10 cellular contexts compared by ENCODE assay signal in the genomic region with DNA sequence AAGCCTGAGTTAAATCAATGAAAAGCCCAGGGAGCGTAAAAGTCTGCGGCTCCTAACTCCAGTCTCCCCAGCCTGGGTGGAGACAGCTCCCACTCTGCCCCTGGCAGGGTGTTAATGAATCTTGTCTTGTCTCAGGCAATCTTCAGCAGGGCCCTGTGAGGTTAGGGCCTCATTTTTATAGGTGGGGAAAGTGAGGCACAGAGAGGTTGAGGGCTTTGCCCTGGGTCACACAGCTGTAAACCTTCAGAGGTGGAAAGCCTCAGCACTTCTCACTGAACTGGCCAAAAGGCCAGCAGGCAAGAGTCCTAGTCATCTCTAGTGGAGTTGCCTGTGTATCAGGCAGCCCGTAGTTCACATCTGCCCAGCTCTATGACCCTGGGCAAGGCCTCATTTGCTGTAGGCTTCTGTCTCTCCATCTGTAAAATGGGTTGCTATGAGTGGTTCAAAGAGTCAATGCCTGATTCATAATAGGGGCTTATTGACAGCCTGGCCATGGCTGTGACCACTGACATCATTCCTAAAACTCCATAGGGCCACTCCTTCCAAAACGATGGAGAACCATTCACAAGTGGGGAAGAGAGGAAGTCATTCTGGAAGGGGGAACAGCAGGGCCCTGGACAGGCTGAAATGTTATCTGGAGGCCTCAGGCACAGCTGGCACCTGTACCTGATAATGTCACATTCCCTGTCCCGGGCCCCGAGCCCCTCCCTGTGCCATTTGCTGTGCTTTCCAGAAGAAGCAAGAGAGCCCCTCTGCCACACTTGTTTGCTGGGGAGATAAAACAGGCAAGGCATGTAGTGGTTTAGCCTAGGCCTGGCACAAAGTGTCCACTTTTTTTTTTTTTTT. TPM values are rescaled to one million over a fixed set of nuclear protein-coding genes. Genes with fewer than 3 reads are reported as not detected.
DNase-seq lines count a peak whose midpoint lies in the region; ATAC-seq, FAIRE-seq and TF ChIP-seq lines count a peak whose summit lies in the region.
"Had no signal": no experiment of that assay in that cellular context is flagged by ENCODE, and none has a peak within 500 bp of the region (broad histone marks: within the 10 kb centered on the region; RNA-seq: fewer than 3 reads in every experiment).

No MANE protein-coding gene starts in this region.

- H2BK12ac ChIP-seq in mesenchymal stem cell (ENCODE audit: low read length in 2 of 2): peak overlapping the region in 1 of 2 experiments; percentile 15

- SMC1A ChIA-PET in GM12878 (lab: Charles Lee; ENCODE audit: uncharacterized antibody, unreplicated experiment): no interaction called here

- TF ChIP-seq RAD21 in GM12878 (IDR thresholded peaks at IDR 0.05; ENCODE audit: insufficient read depth, low read depth, low read length): no peak

- H3K79me2 ChIP-seq in GM12878 (ENCODE audit: control insufficient read depth, insufficient read depth, low read length): peaks cover 40% of the 10 kb centered on the region

- POLR2A ChIA-PET in activated CD4-positive, alpha-beta T cell treated with anti-CD3 and anti-CD28 coated beads, Interleukin-2, amount 10 ng/mL, durations not matched to agents 7 days and 5 days (lab: Charles Lee): no interaction called here
- POLR2A ChIA-PET in GM12878 (lab: Charles Lee): interaction anchor here (0.6 kb wide), 1 partner anchor 205 kb away, joined by 14 read pairs; no protein-coding TSS in a partner anchor

- peak overlapping the region in 1 of 2 experiments; percentile 18 for H3K18ac ChIP-seq in mesenchymal stem cell (ENCODE audit: low read depth in 1 of 2, low read length in 2 of 2)

- peak overlapping the region; percentile 75 for H3K4me3 Mint-ChIP-seq in activated CD4-positive, alpha-beta T cell treated with anti-CD3 and anti-CD28 coated beads, Interleukin-2, amount 10 ng/mL, durations not matched to agents 7 days and 5 days

- H3K9me3 ChIP-seq in GM12878 (replicated peaks; ENCODE audit: control insufficient read depth, insufficient read depth, low read length) (no peaks in the 10 kb centered on the region), mesenchymal stem cell (ENCODE audit: control insufficient read depth, low read length) (no peaks in the 10 kb centered on the region), thoracic aorta (no peaks in the 10 kb centered on the region)

- H3K36me3 ChIP-seq in GM12878 (ENCODE audit: control insufficient read depth in 2 of 2, insufficient read depth in 2 of 2, low read length in 1 of 2): no peaks in the 10 kb centered on the region; a peak in 1 of 4 replicates
- H3K36me3 ChIP-seq in mesenchymal stem cell (ENCODE audit: control insufficient read depth in 1 of 2, insufficient read depth in 2 of 2, low read depth in 1 of 2, low read length in 2 of 2): peaks cover 15 to 18% of the 10 kb centered on the region in 2 experiments
- peaks cover 5% of the 10 kb centered on the region for H3K36me3 ChIP-seq in thoracic aorta

- TF ChIP-seq CTCF in GM12878 (IDR thresholded peaks at IDR 0.05 in 2 of 3, conservative IDR thresholded peaks at IDR 0.05 in 1 of 3; ENCODE audit: control insufficient read depth in 2 of 3, extremely low read depth in 1 of 3, insufficient read depth in 1 of 3, low read depth in 3 of 3, low read length in 3 of 3) (no peak), thoracic aorta (IDR thresholded peaks at IDR 0.05) (no peak), lower leg skin (IDR thresholded peaks at IDR 0.05) (no peak)

- H2AFZ ChIP-seq in GM12878 (ENCODE audit: control insufficient read depth, low read depth, low read length) (no peak overlapping the region), mesenchymal stem cell (ENCODE audit: low read depth, low read length) (no peak overlapping the region)

- H2BK120ac ChIP-seq in mesenchymal stem cell (ENCODE audit: low read depth, low read length): no peak overlapping the region

- peak overlapping the region; percentile 26 for H2BK5ac ChIP-seq in mesenchymal stem cell (ENCODE audit: low read depth, low read length, poor library complexity, severe bottlenecking)

- H3K27me3 ChIP-seq in GM12878 (replicated peaks in 1 of 2; ENCODE audit: control insufficient read depth in 2 of 2, insufficient read depth in 2 of 2, low read length in 1 of 2) (no peaks in the 10 kb centered on the region), mesenchymal stem cell (ENCODE audit: control insufficient read depth in 1 of 2, insufficient read depth in 1 of 2, low read length in 2 of 2) (no peaks in the 10 kb centered on the region), thoracic aorta (replicated peaks; ENCODE audit: insufficient read depth) (no peaks in the 10 kb centered on the region)

- H3K4me1 ChIP-seq in GM12878 (ENCODE audit: control insufficient read depth, insufficient read depth, low read length) (peaks cover 45% of the 10 kb centered on the region), mesenchymal stem cell (ENCODE audit: control insufficient read depth, insufficient read depth, low read depth, low read length) (peaks cover 20% of the 10 kb centered on the region), thoracic aorta (ENCODE audit: control insufficient read depth in 1 of 2, low read depth in 2 of 2) (peaks cover 36 to 71% of the 10 kb centered on the region in 2 donors)

- no peak for TF ChIP-seq POLR2A in GM12878 (IDR thresholded peaks at IDR 0.05; ENCODE audit: low read depth, low read length)
- TF ChIP-seq POLR2A in lower leg skin (IDR thresholded peaks at IDR 0.05): no peak

- TSS peak; percentile 47 for BruUV-seq in GM12878 (replicated peaks; lab: Mats Ljungman, UMichigan)

- RAD21 ChIA-PET in GM12878 (lab: Charles Lee; ENCODE audit: unreplicated experiment): interaction anchor here (0.7 kb wide), 1 partner anchor 159 kb away, joined by 3 read pairs; no protein-coding TSS in a partner anchor

- peak overlapping the region; percentile 92 for H3K27ac Mint-ChIP-seq in activated CD4-positive, alpha-beta T cell treated with anti-CD3 and anti-CD28 coated beads, Interleukin-2, amount 10 ng/mL, durations not matched to agents 7 days and 5 days

- no peaks in the 10 kb centered on the region for H3K27me3 Mint-ChIP-seq in activated CD4-positive, alpha-beta T cell treated with anti-CD3 and anti-CD28 coated beads, Interleukin-2, amount 10 ng/mL, durations not matched to agents 7 days and 5 days

- no peak for ATAC-seq in GM12878
- ATAC-seq in thoracic aorta (ENCODE audit: insufficient number of reproducible peaks, low FRiP score, low read depth): no peak
- no peak for ATAC-seq in HG02571 (IDR thresholded peaks at IDR 0.05; ENCODE audit: unreplicated experiment)

- H3K4ac ChIP-seq in mesenchymal stem cell (ENCODE audit: low read depth in 1 of 2, low read length in 2 of 2): peak overlapping the region in 1 of 2 experiments; percentile 13

- peak overlapping the region; percentile 86 for H3K4me2 ChIP-seq in GM12878 (ENCODE audit: control insufficient read depth, insufficient read depth)
- H3K4me2 ChIP-seq in mesenchymal stem cell (ENCODE audit: low read length, poor library complexity, severe bottlenecking): peak overlapping the region; percentile 97

- TF ChIP-seq EP300 in GM12878 (IDR thresholded peaks at IDR 0.05; ENCODE audit: borderline replicate concordance in 1 of 2, control insufficient read depth in 1 of 2, low read depth in 2 of 2, low read length in 2 of 2): no peak

- H3K79me1 ChIP-seq in mesenchymal stem cell (replicated peaks; ENCODE audit: low read length, poor library complexity, severe bottlenecking): peaks cover 2% of the 10 kb centered on the region

- no peak overlapping the region for H3K14ac ChIP-seq in mesenchymal stem cell (ENCODE audit: low read length in 2 of 2)

- no peaks in the 10 kb centered on the region for H3K9me3 Mint-ChIP-seq in activated CD4-positive, alpha-beta T cell treated with anti-CD3 and anti-CD28 coated beads, Interleukin-2, amount 10 ng/mL, durations not matched to agents 7 days and 5 days

- CTCF ChIA-PET in activated CD4-positive, alpha-beta T cell treated with anti-CD3 and anti-CD28 coated beads, Interleukin-2, amount 10 ng/mL, durations not matched to agents 7 days and 5 days (lab: Charles Lee): interaction anchor here (0.6 to 1.0 kb wide), 2 partner anchors 164 to 291 kb away, joined by 3 read pairs; no protein-coding TSS in a partner anchor
- CTCF ChIA-PET in GM12878 (lab: Yijun Ruan, JAX): interaction anchor here (0.5 to 3.7 kb wide), 2 partner anchors 12 to 1487 kb away, joined by 3 to 18 read pairs; no protein-coding TSS in a partner anchor

- no peak overlapping the region for H2BK15ac ChIP-seq in mesenchymal stem cell (ENCODE audit: low read depth, poor library complexity, severe bottlenecking)

- H2AK5ac ChIP-seq in mesenchymal stem cell (ENCODE audit: low read length, severe bottlenecking): peak overlapping the region; percentile 60

- H4K91ac ChIP-seq in mesenchymal stem cell (ENCODE audit: low read length): no peak overlapping the region

- in situ Hi-C loops in GM12878 (cut with MboI): no loop called here

- WGBS in GM12878 (ENCODE audit: insufficient coverage, insufficient replicate concordance, low lambda C conversion rate, missing lambda C conversion rate): 63% methylated on average over 6 of the region's 6 CpGs
- 78% methylated on average over 6 of the region's 6 CpGs for WGBS in mesenchymal stem cell
- WGBS in lower leg skin, 2 donors: 48% methylated on average over 6 of the region's 6 CpGs

- FAIRE-seq in GM12878 (lab: Jason Lieb, UNC): no peak

- peaks cover 43% of the 10 kb centered on the region for H3K4me1 Mint-ChIP-seq in activated CD4-positive, alpha-beta T cell treated with anti-CD3 and anti-CD28 coated beads, Interleukin-2, amount 10 ng/mL, durations not matched to agents 7 days and 5 days

- peaks cover 6% of the 10 kb centered on the region for H3K36me3 Mint-ChIP-seq in activated CD4-positive, alpha-beta T cell treated with anti-CD3 and anti-CD28 coated beads, Interleukin-2, amount 10 ng/mL, durations not matched to agents 7 days and 5 days (ENCODE audit: low read depth)

- peak overlapping the region; percentile 45 for H3K9ac ChIP-seq in GM12878 (ENCODE audit: control insufficient read depth, insufficient read depth, low read length)
- H3K9ac ChIP-seq in mesenchymal stem cell (ENCODE audit: low read length): peak overlapping the region; percentile 88

- peak overlapping the region; percentile 30; the same call in 1 of the 2 replicates for H3K27ac ChIP-seq in GM12878 (ENCODE audit: control insufficient read depth, insufficient read depth)
- no peak overlapping the region for H3K27ac ChIP-seq in mesenchymal stem cell (ENCODE audit: low read length, poor library complexity, severe bottlenecking)
- H3K27ac ChIP-seq in thoracic aorta: peak overlapping the region; percentile 64 to 97
- H3K27ac ChIP-seq: epithelial cell of prostate had no signal

- H4K20me1 ChIP-seq in GM12878 (ENCODE audit: control insufficient read depth, insufficient read depth): no peaks in the 10 kb centered on the region

- H4K8ac ChIP-seq in mesenchymal stem cell (ENCODE audit: low read length): no peak overlapping the region

- intact Hi-C loops in GM12878 (cut with micrococcal nuclease; ENCODE audit: unreplicated experiment) (no loop called here), lower leg skin (cut with DNase I; ENCODE audit: low total_unique reads) (no loop called here)

- H3K4me3 ChIP-seq in GM12878: peak overlapping the region; percentile 61
- peak overlapping the region in 1 of 2 experiments; percentile 76 for H3K4me3 ChIP-seq in mesenchymal stem cell (ENCODE audit: insufficient read depth in 1 of 2, low read depth in 1 of 2, low read length in 2 of 2)
- peak overlapping the region; percentile 97 for H3K4me3 ChIP-seq in thoracic aorta
- no peak overlapping the region for H3K4me3 ChIP-seq in lower leg skin (ENCODE audit: low read depth, poor library complexity, severe bottlenecking)

- no peak overlapping the region for H3K23ac ChIP-seq in mesenchymal stem cell (ENCODE audit: low read length in 2 of 2)

- DNase-seq in activated CD4-positive, alpha-beta T cell treated with anti-CD3 and anti-CD28 coated beads, Interleukin-2, amount 10 ng/mL, durations not matched to agents 7 days and 5 days: no peak
- no peak for DNase-seq in activated CD4-positive, alpha-beta T cell treated with anti-CD3 and anti-CD28 coated beads, Interleukin-2, amount 50 U/mL, for 48 hours
- DNase-seq in GM12878 (ENCODE audit: low read depth, low spot score) (no peak), mesenchymal stem cell (no peak), thoracic aorta (ENCODE audit: low spot score) (no peak), lower leg skin (ENCODE audit: low spot score in 2 of 2) (no peak), amniotic stem cell (lab: John Stamatoyannopoulos, UW) (no peak)

RNA-seq across cellular contexts. Expression of a gene that starts 6.0 kb away (rescaled TPM):
- 10 to 100 TPM; 14.9 to 16.0 TPM for total RNA-seq in activated CD4-positive, alpha-beta T cell treated with anti-CD3 and anti-CD28 coated beads, Interleukin-2, amount 10 ng/mL, durations not matched to agents 7 days and 5 days
- 41.7 and 53.2 TPM in 2 replicates for total RNA-seq in GM12878 (2013; cell fraction: nucleolus; rRNA removed)
- 6.0 and 7.1 TPM in 2 replicates for total RNA-seq in GM12878 (2014; rRNA removed)
- total RNA-seq in GM12878 (2014; rRNA removed; fragmentation: Illumina TruSeq; extraction: Trizol): 4.0 and 4.7 TPM in 2 replicates
- 13.5 and 13.6 TPM in 2 replicates for total RNA-seq in GM12878 (2021)
- polyA plus RNA-seq in GM12878 (2011; ENCODE audit: low read depth): 8.1 TPM
- 9.7 and 15.2 TPM in 2 replicates for polyA plus RNA-seq in GM12878 (2011; rRNA removed)
- polyA plus RNA-seq in GM12878 (2011; cell fraction: cytosol; rRNA removed): 16.7 and 22.1 TPM in 2 replicates
- polyA plus RNA-seq in GM12878 (2011; cell fraction: nucleus; rRNA removed): 40.9 and 48.3 TPM in 2 replicates
- polyA plus RNA-seq in GM12878 (2012): 18.0 and 19.0 TPM in 2 replicates
- 4.7 and 7.6 TPM in 2 replicates for polyA plus RNA-seq in GM12878 (2014; fragmentation: Illumina TruSeq; extraction: Trizol)
- under 1 TPM; 0.18 to 0.64 TPM for polyA plus RNA-seq in GM12878 (2014; fragmentation: Nextera tagmentation; extraction: Ambion mirVana)
- polyA plus RNA-seq in GM12878 (2014; rRNA removed): 13.9 and 17.2 TPM in 2 replicates
- polyA plus RNA-seq in GM12878 (2016; fragmentation: Nextera tagmentation; extraction: Ambion mirVana): 1 to 10 TPM; 2.7 to 5.1 TPM
- polyA minus RNA-seq in GM12878 (2011; rRNA and poly(A)+ RNA removed): 11.4 and 20.2 TPM in 2 replicates
- 7.2 and 7.4 TPM in 2 replicates for polyA minus RNA-seq in GM12878 (2011; cell fraction: cytosol; rRNA and poly(A)+ RNA removed)
- 11.5 and 21.8 TPM in 2 replicates for polyA minus RNA-seq in GM12878 (2011; cell fraction: nucleus; rRNA and poly(A)+ RNA removed)
- polyA plus RNA-seq in mesenchymal stem cell (2013, experiment 1 of 2): 2.0 TPM
- polyA plus RNA-seq in mesenchymal stem cell (2013, experiment 2 of 2): 1.6 TPM
- total RNA-seq in thoracic aorta: 100 to 1,000 TPM; 170 to 174 TPM
- 100 to 1,000 TPM in 1 of 4 donors, 10 to 100 TPM in 3; 47.6 to 108 (median 64.8) TPM for total RNA-seq in lower leg skin

RNA-seq across cellular contexts. Expression of a gene that starts 49.4 kb away (rescaled TPM):
- total RNA-seq in activated CD4-positive, alpha-beta T cell treated with anti-CD3 and anti-CD28 coated beads, Interleukin-2, amount 10 ng/mL, durations not matched to agents 7 days and 5 days: 10 to 100 TPM; 46.0 to 54.3 TPM
- total RNA-seq in GM12878 (2013; cell fraction: nucleolus; rRNA removed): 8.9 and 9.1 TPM in 2 replicates
- total RNA-seq in GM12878 (2014; rRNA removed): 10.9 and 12.6 TPM in 2 replicates
- total RNA-seq in GM12878 (2014; rRNA removed; fragmentation: Illumina TruSeq; extraction: Trizol): 10.0 and 11.2 TPM in 2 replicates
- 7.5 and 9.4 TPM in 2 replicates for total RNA-seq in GM12878 (2021)
- 15.9 TPM for polyA plus RNA-seq in GM12878 (2011; ENCODE audit: low read depth)
- 8.6 and 11.3 TPM in 2 replicates for polyA plus RNA-seq in GM12878 (2011; rRNA removed)
- polyA plus RNA-seq in GM12878 (2011; cell fraction: cytosol; rRNA removed): 12.7 and 13.6 TPM in 2 replicates
- polyA plus RNA-seq in GM12878 (2011; cell fraction: nucleus; rRNA removed): 12.1 and 14.9 TPM in 2 replicates
- 13.0 and 14.2 TPM in 2 replicates for polyA plus RNA-seq in GM12878 (2012)
- polyA plus RNA-seq in GM12878 (2014; fragmentation: Illumina TruSeq; extraction: Trizol): 16.0 and 18.0 TPM in 2 replicates
- polyA plus RNA-seq in GM12878 (2014; fragmentation: Nextera tagmentation; extraction: Ambion mirVana): 10 to 100 TPM; 20.3 to 23.0 TPM
- 16.5 and 18.4 TPM in 2 replicates for polyA plus RNA-seq in GM12878 (2014; rRNA removed)
- 10 to 100 TPM; 14.6 to 15.0 TPM for polyA plus RNA-seq in GM12878 (2016; fragmentation: Nextera tagmentation; extraction: Ambion mirVana)
- polyA minus RNA-seq in GM12878 (2011; rRNA and poly(A)+ RNA removed): 11.8 and 23.2 TPM in 2 replicates
- polyA minus RNA-seq in GM12878 (2011; cell fraction: cytosol; rRNA and poly(A)+ RNA removed): 4.5 and 5.5 TPM in 2 replicates
- polyA minus RNA-seq in GM12878 (2011; cell fraction: nucleus; rRNA and poly(A)+ RNA removed): 18.3 and 20.2 TPM in 2 replicates
- polyA plus RNA-seq in mesenchymal stem cell (2013, experiment 1 of 2): 0.76 TPM
- polyA plus RNA-seq in mesenchymal stem cell (2013, experiment 2 of 2): 0.51 TPM
- total RNA-seq in thoracic aorta: 1 to 10 TPM in 1 of 2 donors, not detected in 1; 1.6 TPM
- not detected for total RNA-seq in lower leg skin
- total RNA-seq: RPMI7951 had no signal
